Comparison of ENCODE assay signal across 1 cellular context in the genomic region with DNA sequence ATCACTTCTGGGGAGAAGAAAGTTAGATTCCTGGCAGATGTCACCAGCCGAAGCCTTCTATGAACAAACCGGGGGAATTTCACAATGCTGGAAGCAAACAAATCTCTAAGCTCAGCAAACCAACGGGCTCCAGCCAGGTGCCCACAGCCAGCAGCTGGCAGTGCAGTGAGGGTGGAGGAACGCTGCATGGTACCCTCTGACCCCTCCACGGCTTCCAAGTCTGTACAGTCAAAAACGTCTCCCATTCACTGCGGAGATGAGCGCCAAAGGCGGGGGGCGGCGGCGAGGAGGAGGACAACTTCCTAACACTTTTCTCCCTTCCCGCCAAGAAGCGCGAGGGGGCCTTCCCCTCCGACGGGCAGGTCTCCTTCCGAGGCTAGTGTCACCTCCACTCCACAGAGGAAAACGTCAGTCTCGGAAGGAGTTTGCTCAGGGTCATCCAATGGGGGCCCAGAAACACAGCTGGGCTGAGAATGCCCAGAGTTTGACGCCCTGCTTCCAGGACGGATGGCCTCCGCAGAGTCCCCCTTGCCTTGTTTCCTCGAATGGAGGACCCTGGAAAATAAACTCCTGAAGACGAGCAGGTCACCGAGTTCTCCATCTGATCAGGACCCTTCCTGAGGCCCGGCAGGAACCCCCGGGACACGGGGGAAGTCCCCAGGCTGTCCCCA.
TF ChIP-seq lines count a peak whose summit lies in the region.

No MANE protein-coding gene starts in this region.

TF ChIP-seq in IMR-90, 13 proteins besides CTCF, POLR2A, EP300 and RAD21:
- TF ChIP-seq CEBPB (IDR thresholded peaks at IDR 0.05; ENCODE audit: low read depth, low read length) (peak; percentile 78), MXI1 (IDR thresholded peaks at IDR 0.05; ENCODE audit: borderline replicate concordance, low read depth, low read length) (0 out of 2 replicates have a peak, but pooled peaks have one; percentile 33), RCOR1 (IDR thresholded peaks at IDR 0.05; ENCODE audit: insufficient replicate concordance, low read length) (no peak), NFE2L2 (IDR thresholded peaks at IDR 0.05; ENCODE audit: low read depth, low read length) (no peak), MAFK (IDR thresholded peaks at IDR 0.05; ENCODE audit: low read depth, low read length) (0 out of 2 replicates have a peak, but pooled peaks have one; percentile 2), CHD1 (IDR thresholded peaks at IDR 0.05; ENCODE audit: low read depth, low read length) (no peak), MAZ (IDR thresholded peaks at IDR 0.05; ENCODE audit: borderline replicate concordance, low read depth, low read length) (peak; percentile 26; the same call in 1 of the 2 replicates), FOS (IDR thresholded peaks at IDR 0.05; ENCODE audit: low read depth, low read length) (no peak), RFX5 (IDR thresholded peaks at IDR 0.05; ENCODE audit: low read depth, low read length) (no peak), SMC3 (IDR thresholded peaks at IDR 0.05; ENCODE audit: low read depth, low read length) (no peak), BHLHE40 (IDR thresholded peaks at IDR 0.05; ENCODE audit: low read depth, low read length) (no peak)
- TF ChIP-seq, protein P1, sequence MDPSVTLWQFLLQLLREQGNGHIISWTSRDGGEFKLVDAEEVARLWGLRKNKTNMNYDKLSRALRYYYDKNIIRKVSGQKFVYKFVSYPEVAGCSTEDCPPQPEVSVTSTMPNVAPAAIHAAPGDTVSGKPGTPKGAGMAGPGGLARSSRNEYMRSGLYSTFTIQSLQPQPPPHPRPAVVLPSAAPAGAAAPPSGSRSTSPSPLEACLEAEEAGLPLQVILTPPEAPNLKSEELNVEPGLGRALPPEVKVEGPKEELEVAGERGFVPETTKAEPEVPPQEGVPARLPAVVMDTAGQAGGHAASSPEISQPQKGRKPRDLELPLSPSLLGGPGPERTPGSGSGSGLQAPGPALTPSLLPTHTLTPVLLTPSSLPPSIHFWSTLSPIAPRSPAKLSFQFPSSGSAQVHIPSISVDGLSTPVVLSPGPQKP (IDR thresholded peaks at IDR 0.05; ENCODE audit: borderline replicate concordance, low read depth, low read length), result no peak
- TF ChIP-seq, protein P2, sequence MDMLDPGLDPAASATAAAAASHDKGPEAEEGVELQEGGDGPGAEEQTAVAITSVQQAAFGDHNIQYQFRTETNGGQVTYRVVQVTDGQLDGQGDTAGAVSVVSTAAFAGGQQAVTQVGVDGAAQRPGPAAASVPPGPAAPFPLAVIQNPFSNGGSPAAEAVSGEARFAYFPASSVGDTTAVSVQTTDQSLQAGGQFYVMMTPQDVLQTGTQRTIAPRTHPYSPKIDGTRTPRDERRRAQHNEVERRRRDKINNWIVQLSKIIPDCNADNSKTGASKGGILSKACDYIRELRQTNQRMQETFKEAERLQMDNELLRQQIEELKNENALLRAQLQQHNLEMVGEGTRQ (IDR thresholded peaks at IDR 0.05; ENCODE audit: low read depth, low read length), result no peak
